ENCODE assay signal across 28 cellular contexts in the genomic region with DNA sequence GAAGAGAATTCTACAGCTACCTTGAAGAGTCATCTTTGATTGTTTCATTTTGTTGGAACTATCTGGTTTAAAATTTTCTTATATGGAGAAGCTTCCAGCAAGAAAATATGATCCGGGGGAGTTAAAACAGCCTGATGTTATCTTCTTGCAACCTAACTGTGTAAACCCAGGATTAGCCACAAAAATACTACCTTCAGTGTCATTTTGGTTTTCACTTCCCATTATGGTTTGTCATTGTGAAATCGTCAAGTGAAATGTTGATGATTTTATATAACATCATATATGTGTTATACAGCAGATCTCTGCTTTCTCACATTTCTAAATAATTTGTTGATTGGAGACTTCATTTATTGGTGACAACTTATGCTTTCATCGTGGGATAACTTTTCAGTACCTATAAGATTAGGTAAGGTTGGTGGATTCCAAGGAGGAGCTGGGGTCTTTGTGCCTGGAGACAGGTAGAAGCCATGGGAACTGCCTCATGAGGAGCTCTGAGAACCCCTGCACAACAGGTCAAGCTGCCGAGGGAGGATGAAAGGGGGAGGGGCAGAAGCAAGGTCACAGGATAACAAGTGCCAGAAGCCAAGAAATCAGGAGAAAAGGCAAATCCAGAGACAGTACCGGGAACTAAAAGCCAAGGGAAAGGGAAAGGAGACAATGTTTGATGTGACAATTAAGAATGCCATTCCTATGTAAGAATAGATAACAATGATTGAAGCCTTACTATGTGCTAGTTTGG. TPM values are rescaled to one million over a fixed set of nuclear protein-coding genes. Genes with fewer than 3 reads are reported as not detected.
DNase-seq lines count a peak whose midpoint lies in the region; ATAC-seq and TF ChIP-seq lines count a peak whose summit lies in the region.
"Had no signal": no experiment of that assay in that cellular context is flagged by ENCODE, and none has a peak within 500 bp of the region (broad histone marks: within the 10 kb centered on the region; RNA-seq: fewer than 3 reads in every experiment).

No MANE protein-coding gene starts in this region.

- H3K36me3 ChIP-seq in OCI-LY3 (replicated peaks; ENCODE audit: low read depth, low read length) (peaks cover 14% of the 10 kb centered on the region), mammary epithelial cell (ENCODE audit: insufficient read depth, low read length) (no peaks in the 10 kb centered on the region)
- H3K36me3 ChIP-seq: gastrocnemius medialis, ovary, tibial artery had no signal

- H3K4me3 ChIP-seq in GM12865 (ENCODE audit: low read depth, low read length) (no peak overlapping the region), OCI-LY3 (ENCODE audit: low read length) (peak overlapping the region; percentile 53), mammary epithelial cell (replicated peaks in 1 of 3; ENCODE audit: insufficient read depth in 1 of 3, low read depth in 2 of 3, low read length in 3 of 3) (no peak overlapping the region)
- H3K4me3 ChIP-seq: gastrocnemius medialis, ovary, tibial artery had no signal

- peaks cover 35% of the 10 kb centered on the region for H3K4me1 Mint-ChIP-seq in memory B cell
- H3K4me1 Mint-ChIP-seq: activated naive CD8-positive, alpha-beta T cell treated with anti-CD3 and anti-CD28 coated beads, Interleukin-2, amount 10 ng/mL, durations not matched to agents 7 days and 5 days; activated T-helper 17 cell treated with anti-CD3 and anti-CD28 coated beads, Interleukin-2, amount 50 U/mL, for 72 hours had no signal

- H3K27me3 Mint-ChIP-seq in memory B cell = no peaks in the 10 kb centered on the region

- no TSS peak for BruUV-seq in mammary epithelial cell (replicated peaks; lab: Mats Ljungman, UMichigan)

- H3K4me2 ChIP-seq in OCI-LY3 (ENCODE audit: low read length) (peak overlapping the region; percentile 77), mammary epithelial cell (ENCODE audit: insufficient read depth, low read depth, low read length) (no peak overlapping the region)
- H3K4me2 ChIP-seq: SK-N-SH had no signal

- H4K20me1 ChIP-seq in OCI-LY3 (ENCODE audit: insufficient read depth, low read length) (peaks cover 85% of the 10 kb centered on the region), mammary epithelial cell (ENCODE audit: insufficient read depth, low read length) (no peaks in the 10 kb centered on the region)

- ATAC-seq in HG03159 (IDR thresholded peaks at IDR 0.05; ENCODE audit: unreplicated experiment) = peak; percentile 40
- ATAC-seq in memory B cell (ENCODE audit: low read depth) = peak; percentile 43
- ATAC-seq in GM21526 (IDR thresholded peaks at IDR 0.05; ENCODE audit: low FRiP score, unreplicated experiment) = no peak
- ATAC-seq: activated T-helper 17 cell treated with anti-CD3 and anti-CD28 coated beads, Interleukin-2, amount 50 U/mL, for 72 hours; esophagus mucosa; gastrocnemius medialis; HCT116; HepG2; naive thymus-derived CD8-positive, alpha-beta T cell; sciatic nerve had no signal

- no peaks in the 10 kb centered on the region for H3K9me3 Mint-ChIP-seq in memory B cell
- H3K9me3 Mint-ChIP-seq: activated naive CD8-positive, alpha-beta T cell treated with anti-CD3 and anti-CD28 coated beads, Interleukin-2, amount 10 ng/mL, durations not matched to agents 7 days and 5 days; activated T-helper 17 cell treated with anti-CD3 and anti-CD28 coated beads, Interleukin-2, amount 50 U/mL, for 72 hours had no signal

- H3K79me2 ChIP-seq in OCI-LY3 (ENCODE audit: low read length) = peaks cover 95% of the 10 kb centered on the region
- H3K79me2 ChIP-seq in mammary epithelial cell (ENCODE audit: insufficient read depth, low read length) = no peaks in the 10 kb centered on the region

- in situ Hi-C loops in mammary epithelial cell (cut with MboI; ENCODE audit: low sequenced_read_pairs in 2 of 2) = no loop called here

- TF ChIP-seq CTCF in GM12865 (IDR thresholded peaks at IDR 0.05; ENCODE audit: insufficient read depth, low read depth, low read length, missing control alignments) (no peak), OCI-LY3 (IDR thresholded peaks at IDR 0.05; ENCODE audit: low read depth, low read length) (no peak), mammary epithelial cell (conservative IDR thresholded peaks at IDR 0.05 in 1 of 2, IDR thresholded peaks at IDR 0.05 in 1 of 2; ENCODE audit: extremely low read depth in 1 of 2, insufficient read depth in 1 of 2, low read depth in 1 of 2, low read length in 2 of 2) (no peak)

- H3K4me3 Mint-ChIP-seq in memory B cell = no peak overlapping the region
- H3K4me3 Mint-ChIP-seq: activated naive CD8-positive, alpha-beta T cell treated with anti-CD3 and anti-CD28 coated beads, Interleukin-2, amount 10 ng/mL, durations not matched to agents 7 days and 5 days; activated T-helper 17 cell treated with anti-CD3 and anti-CD28 coated beads, Interleukin-2, amount 50 U/mL, for 72 hours; naive thymus-derived CD8-positive, alpha-beta T cell had no signal

- CTCF ChIA-PET in mammary epithelial cell (lab: Charles Lee; ENCODE audit: low non-redundant PET) = no interaction called here

- no peaks in the 10 kb centered on the region for H3K36me3 Mint-ChIP-seq in memory B cell
- H3K36me3 Mint-ChIP-seq: activated naive CD8-positive, alpha-beta T cell treated with anti-CD3 and anti-CD28 coated beads, Interleukin-2, amount 10 ng/mL, durations not matched to agents 7 days and 5 days; naive thymus-derived CD8-positive, alpha-beta T cell had no signal

- no peaks in the 10 kb centered on the region for H3K27me3 ChIP-seq in OCI-LY3 (ENCODE audit: low read depth, low read length)
- no peaks in the 10 kb centered on the region for H3K27me3 ChIP-seq in mammary epithelial cell (ENCODE audit: insufficient read depth, low read length)
- H3K27me3 ChIP-seq: gastrocnemius medialis, ovary had no signal

- H3K27ac ChIP-seq in OCI-LY3 (ENCODE audit: low read length) (0 out of 2 replicates have a peak overlapping the region, but pooled peaks have one; percentile 21), mammary epithelial cell (ENCODE audit: insufficient read depth, low read depth, low read length) (no peak overlapping the region)
- H3K27ac ChIP-seq: gastrocnemius medialis, ovary, RWPE1, tibial artery had no signal

- H3K9ac ChIP-seq in OCI-LY3 (ENCODE audit: low read length) (peak overlapping the region; percentile 5; the same call in 1 of the 2 replicates), mammary epithelial cell (ENCODE audit: insufficient read depth, low read length) (no peak overlapping the region)
- H3K9ac ChIP-seq: SK-N-SH had no signal

- H3K27ac Mint-ChIP-seq in memory B cell = peak overlapping the region; percentile 90
- H3K27ac Mint-ChIP-seq: activated naive CD8-positive, alpha-beta T cell treated with anti-CD3 and anti-CD28 coated beads, Interleukin-2, amount 10 ng/mL, durations not matched to agents 7 days and 5 days; activated T-helper 17 cell treated with anti-CD3 and anti-CD28 coated beads, Interleukin-2, amount 50 U/mL, for 72 hours had no signal

- peaks cover 76% of the 10 kb centered on the region for H3K4me1 ChIP-seq in OCI-LY3 (ENCODE audit: low read length)
- no peaks in the 10 kb centered on the region for H3K4me1 ChIP-seq in mammary epithelial cell (ENCODE audit: insufficient read depth, low read length)
- H3K4me1 ChIP-seq: gastrocnemius medialis, tibial artery had no signal

- no peak overlapping the region for H2AFZ ChIP-seq in OCI-LY3 (ENCODE audit: low read depth, low read length)
- H2AFZ ChIP-seq in mammary epithelial cell (ENCODE audit: low read depth, low read length) = no peak overlapping the region

- DNase-seq in GM12865 (ENCODE audit: low read depth) (peak; percentile 18), memory B cell (ENCODE audit: low spot score in 2 of 2) (no peak), mammary epithelial cell (no peak), RKO (ENCODE audit: low spot score) (no peak), NCI-H187 treated with DMSO at 0.1 percent for 48 hours (lab: John Stamatoyannopoulos, UW) (no peak)
- DNase-seq: activated naive CD8-positive, alpha-beta T cell treated with anti-CD3 and anti-CD28 coated beads, Interleukin-2, amount 10 ng/mL, durations not matched to agents 7 days and 5 days; C1 segment of cervical spinal cord; effector CD8-positive, alpha-beta T cell; gastrocnemius medialis; kidney glomerular epithelial cell; naive thymus-derived CD8-positive, alpha-beta T cell; NCI-H1930; NCI-H345; NCI-H82; ovary; SK-N-SH; stimulated activated naive CD4-positive, alpha-beta T cell; T1000; tibial artery had no signal

- intact Hi-C loops in mammary epithelial cell (cut with micrococcal nuclease) = no loop called here

- H3K9me3 ChIP-seq in OCI-LY3 (ENCODE audit: insufficient read depth, low read length) (no peaks in the 10 kb centered on the region), mammary epithelial cell (replicated peaks; ENCODE audit: insufficient read depth, low read length) (no peaks in the 10 kb centered on the region)
- H3K9me3 ChIP-seq: gastrocnemius medialis, ovary, SK-N-SH, tibial artery had no signal

- 86% methylated on average over 5 of the region's 5 CpGs for WGBS in mammary epithelial cell (ENCODE audit: low coverage, missing lambda C conversion rate)

- dilution Hi-C loops in mammary epithelial cell (cut with HindIII; ENCODE audit: low sequenced_read_pairs) = no loop called here

RNA-seq across cellular contexts. Expression of gene ARHGAP24, which starts 7.2 kb away (rescaled TPM):
- 1 to 10 TPM; 1.0 to 7.3 TPM for total RNA-seq in mammary epithelial cell
- 2.0 TPM for polyA plus RNA-seq in mammary epithelial cell
- polyA minus RNA-seq in mammary epithelial cell = 4.2 TPM
- polyA plus RNA-seq: naive thymus-derived CD8-positive, alpha-beta T cell had no signal
